ENCODE assay signal across 7 cellular contexts in genomic region chr1:212287995-212288394, GRCh38. TPM values are rescaled to one million over a fixed set of nuclear protein-coding genes. Genes with fewer than 3 reads are reported as not detected.
A peak's percentile ranks its signal among the peaks of the same experiment; 100 is the strongest.
DNase-seq lines count a peak whose midpoint lies in the region; ATAC-seq and TF ChIP-seq lines count a peak whose summit lies in the region.
"Not testable (repeated sequence)": the region's sequence is repeated elsewhere in the genome, so short reads cannot be mapped to it uniquely, and the experiment has no call there.

No MANE protein-coding gene starts in this region.

- not testable (repeated sequence) for TF ChIP-seq CTCF in GM23338 (conservative IDR thresholded peaks at IDR 0.05; ENCODE audit: low read depth in 2 of 2); Panc1 (IDR thresholded peaks at IDR 0.05); dorsolateral prefrontal cortex (IDR thresholded peaks at IDR 0.05 in 54 of 56, conservative IDR thresholded peaks at IDR 0.05 in 2 of 56; ENCODE audit: low read depth in 1 of 56, partially characterized antibody in 56 of 56); right atrium auricular region (IDR thresholded peaks at IDR 0.05); spleen (IDR thresholded peaks at IDR 0.05 in 8 of 11, conservative IDR thresholded peaks at IDR 0.05 in 3 of 11)

- not testable (repeated sequence) for H3K36me3 ChIP-seq in GM23338 (ENCODE audit: insufficient read depth); Panc1 (ENCODE audit: control insufficient read depth, insufficient read depth, low read length); right atrium auricular region; spleen

- H3K27me3 ChIP-seq in GM23338 (ENCODE audit: insufficient read depth); Panc1 (ENCODE audit: control insufficient read depth, insufficient read depth, low read length); dorsolateral prefrontal cortex; right atrium auricular region; spleen (replicated peaks in 1 of 7): not testable (repeated sequence)

- H3K9me2 ChIP-seq in GM23338 (ENCODE audit: insufficient read depth) = not testable (repeated sequence)

- H3K27ac ChIP-seq in GM23338 (ENCODE audit: low read depth) = not testable (repeated sequence)
- peak overlapping the region; percentile 0; the same call in 1 of the 2 replicates for H3K27ac ChIP-seq in Panc1 (ENCODE audit: low read length)
- H3K27ac ChIP-seq in dorsolateral prefrontal cortex = peak overlapping the region in 25 of 59 donors; percentile 1 to 100 (median 97)
- peak overlapping the region; percentile 98 to 99 for H3K27ac ChIP-seq in right atrium auricular region
- H3K27ac ChIP-seq in spleen = peak overlapping the region in 7 of 8 donors; percentile 4 to 100 (median 100)

- peak overlapping the region; percentile 55; the same call in 1 of the 3 replicates for H3K4me3 Mint-ChIP-seq in GM23338
- H3K4me3 Mint-ChIP-seq in activated T-helper 2 cell treated with anti-CD3 and anti-CD28 coated beads, Interferon-gamma antibody, Interleukin-2, Interleukin-4, amounts not matched to agents 10 μg/mL and 5 μg/mL and 100 μg/mL, durations not matched to agents 14 hours and 24 hours and 36 hours (ENCODE audit: low read depth) = peak overlapping the region; percentile 76
- peak overlapping the region; percentile 72 to 100 (median 82) for H3K4me3 Mint-ChIP-seq in naive thymus-derived CD8-positive, alpha-beta T cell

- not testable (repeated sequence) for H4K20me1 ChIP-seq in GM23338 (replicated peaks; ENCODE audit: insufficient read depth)

- peaks cover 48% of the 10 kb centered on the region for H3K4me1 Mint-ChIP-seq in GM23338
- H3K4me1 Mint-ChIP-seq in activated T-helper 2 cell treated with anti-CD3 and anti-CD28 coated beads, Interferon-gamma antibody, Interleukin-2, Interleukin-4, amounts not matched to agents 10 μg/mL and 5 μg/mL and 100 μg/mL, durations not matched to agents 14 hours and 24 hours and 36 hours (ENCODE audit: low read depth) = peaks cover 54% of the 10 kb centered on the region
- H3K4me1 Mint-ChIP-seq in naive thymus-derived CD8-positive, alpha-beta T cell = peaks cover 32 to 74% (median 67%) of the 10 kb centered on the region in 4 donors

- not testable (repeated sequence) for H3K9me3 Mint-ChIP-seq in GM23338; activated T-helper 2 cell treated with anti-CD3 and anti-CD28 coated beads, Interferon-gamma antibody, Interleukin-2, Interleukin-4, amounts not matched to agents 10 μg/mL and 5 μg/mL and 100 μg/mL, durations not matched to agents 14 hours and 24 hours and 36 hours; naive thymus-derived CD8-positive, alpha-beta T cell

- peaks cover 63% of the 10 kb centered on the region for H3K79me2 ChIP-seq in GM23338 (replicated peaks; ENCODE audit: insufficient read depth)

- not testable (repeated sequence) for BruUV-seq in Panc1 (replicated peaks; lab: Mats Ljungman, UMichigan)

- intact Hi-C loops in Panc1 (cut with micrococcal nuclease; ENCODE audit: unreplicated experiment); spleen (cut with DNase I; ENCODE audit: low total_unique reads): not testable (repeated sequence)
- intact Hi-C loops in activated T-helper 2 cell treated with anti-CD3 and anti-CD28 coated beads, Interferon-gamma antibody, Interleukin-2, Interleukin-4, amounts not matched to agents 10 μg/mL and 5 μg/mL and 100 μg/mL, durations not matched to agents 14 hours and 24 hours and 36 hours (cut with micrococcal nuclease) = loop anchor here (2.0 to 10.0 kb wide), 5 partner anchors 15 to 453 kb away; partner anchors contain the start of genes ATF3 and LPGAT1
- intact Hi-C loops in dorsolateral prefrontal cortex (cut with DNase I) = loop anchor here (2.0 to 10.0 kb wide), 5 partner anchors 79 to 603 kb away; partner anchors contain the start of gene PACC1 (in 2 of the 2)

- CTCF ChIA-PET in Panc1 (lab: Charles Lee) = not testable (repeated sequence)

- not testable (repeated sequence) for H3K9me3 ChIP-seq in Panc1 (ENCODE audit: control insufficient read depth, insufficient read depth, low read depth, low read length); right atrium auricular region; spleen

- H3K4me1 ChIP-seq in GM23338 (ENCODE audit: insufficient read depth) (peaks cover 41% of the 10 kb centered on the region), Panc1 (ENCODE audit: control insufficient read depth, insufficient read depth, low read length) (peaks cover 44% of the 10 kb centered on the region), right atrium auricular region (peaks cover 3 to 55% of the 10 kb centered on the region in 2 donors), spleen (peaks cover 40 to 79% (median 72%) of the 10 kb centered on the region in 6 donors)

- H3K4me3 ChIP-seq in GM23338 = not testable (repeated sequence)
- H3K4me3 ChIP-seq in Panc1 (ENCODE audit: low read depth in 2 of 2, low read length in 2 of 2) = peak overlapping the region; percentile 64 to 93
- H3K4me3 ChIP-seq in dorsolateral prefrontal cortex = peak overlapping the region; percentile 27 to 100 (median 93)
- H3K4me3 ChIP-seq in right atrium auricular region = peak overlapping the region; percentile 79 to 87
- peak overlapping the region; percentile 64 to 94 (median 80) for H3K4me3 ChIP-seq in spleen

- peak overlapping the region; percentile 53 for H3K4me2 ChIP-seq in GM23338

- POLR2A ChIA-PET in Panc1 (lab: Charles Lee) = not testable (repeated sequence)
- POLR2A ChIA-PET in naive thymus-derived CD8-positive, alpha-beta T cell (lab: Charles Lee) = interaction anchor here (3.5 kb wide), 1 partner anchor 253 kb away, joined by 29 read pairs; the partner anchor contains the start of genes DTL and INTS7

- peaks cover 10% of the 10 kb centered on the region for H3K27me3 Mint-ChIP-seq in GM23338 (ENCODE audit: insufficient read depth, low read depth, poor library complexity)
- H3K27me3 Mint-ChIP-seq in activated T-helper 2 cell treated with anti-CD3 and anti-CD28 coated beads, Interferon-gamma antibody, Interleukin-2, Interleukin-4, amounts not matched to agents 10 μg/mL and 5 μg/mL and 100 μg/mL, durations not matched to agents 14 hours and 24 hours and 36 hours (ENCODE audit: low read depth); naive thymus-derived CD8-positive, alpha-beta T cell: not testable (repeated sequence)

- not testable (repeated sequence) for DNase-seq in GM23338 (ENCODE audit: low spot score); Panc1 (ENCODE audit: low read depth, low spot score); activated T-helper 2 cell treated with anti-CD3 and anti-CD28 coated beads, Interferon-gamma antibody, Interleukin-2, Interleukin-4, amounts not matched to agents 10 μg/mL and 5 μg/mL and 100 μg/mL, durations not matched to agents 14 hours and 24 hours and 36 hours (ENCODE audit: low spot score); dorsolateral prefrontal cortex; right atrium auricular region (ENCODE audit: low spot score); naive thymus-derived CD8-positive, alpha-beta T cell; spleen

- WGBS in spleen, 5 donors = 69 to 76% (median 72%) methylated on average over 9 of the region's 9 CpGs

- not testable (repeated sequence) for TF ChIP-seq POLR2A in spleen (IDR thresholded peaks at IDR 0.05)

- not testable (repeated sequence) for ATAC-seq in GM23338; Panc1; naive thymus-derived CD8-positive, alpha-beta T cell

- H3K27ac Mint-ChIP-seq in GM23338; activated T-helper 2 cell treated with anti-CD3 and anti-CD28 coated beads, Interferon-gamma antibody, Interleukin-2, Interleukin-4, amounts not matched to agents 10 μg/mL and 5 μg/mL and 100 μg/mL, durations not matched to agents 14 hours and 24 hours and 36 hours: not testable (repeated sequence)
- H3K27ac Mint-ChIP-seq in naive thymus-derived CD8-positive, alpha-beta T cell = peak overlapping the region in 6 of 10 donors; percentile 47 to 97 (median 74)

- in situ Hi-C loops in Panc1 (cut with HindIII; ENCODE audit: low pct_unique_long_range_greater_than_20kb, low sequenced_read_pairs) = not testable (repeated sequence)

- H2AFZ ChIP-seq in GM23338 = not testable (repeated sequence)

- not testable (repeated sequence) for H3F3A ChIP-seq in GM23338 (replicated peaks; ENCODE audit: low read depth)

- not testable (repeated sequence) for H3K36me3 Mint-ChIP-seq in GM23338 (ENCODE audit: low read depth); naive thymus-derived CD8-positive, alpha-beta T cell
- H3K36me3 Mint-ChIP-seq in activated T-helper 2 cell treated with anti-CD3 and anti-CD28 coated beads, Interferon-gamma antibody, Interleukin-2, Interleukin-4, amounts not matched to agents 10 μg/mL and 5 μg/mL and 100 μg/mL, durations not matched to agents 14 hours and 24 hours and 36 hours (ENCODE audit: low read depth) = peaks cover 13% of the 10 kb centered on the region

RNA-seq across cellular contexts. Expression of gene PPP2R5A, which starts 2.8 kb away (rescaled TPM):
- total RNA-seq in GM23338 (2014; rRNA removed; shearing (Covaris generic)) = 38.3 and 43.5 TPM in 2 replicates
- polyA plus RNA-seq in GM23338 (2016; fragmentation: Nextera tagmentation; extraction: Ambion mirVana) (12.4 and 16.2 TPM in 2 replicates), spleen (10 to 100 TPM; 34.9 to 56.0 (median 37.3) TPM)
- total RNA-seq in Panc1 (2021; ENCODE audit: unreplicated experiment) (44.3 TPM), dorsolateral prefrontal cortex (10 to 100 TPM; 20.1 to 45.5 (median 29.2) TPM), right atrium auricular region (10 to 100 TPM; 48.8 to 81.5 TPM), spleen (10 to 100 TPM; 48.3 to 82.5 (median 72.4) TPM)
- polyA plus RNA-seq in Panc1 (2012; ENCODE audit: insufficient read length) = 19.5 TPM
- total RNA-seq in activated T-helper 2 cell treated with anti-CD3 and anti-CD28 coated beads, Interferon-gamma antibody, Interleukin-2, Interleukin-4, amounts not matched to agents 10 μg/mL and 5 μg/mL and 100 μg/mL, durations not matched to agents 14 hours and 24 hours and 36 hours = 40.4 and 42.1 TPM in 2 replicates
- 10 to 100 TPM; 47.7 to 49.6 TPM for total RNA-seq in naive thymus-derived CD8-positive, alpha-beta T cell
- 10 to 100 TPM; 25.8 to 30.9 (median 27.8) TPM for polyA plus RNA-seq in naive thymus-derived CD8-positive, alpha-beta T cell
